9 cellular contexts compared by ENCODE assay signal in the genomic region with DNA sequence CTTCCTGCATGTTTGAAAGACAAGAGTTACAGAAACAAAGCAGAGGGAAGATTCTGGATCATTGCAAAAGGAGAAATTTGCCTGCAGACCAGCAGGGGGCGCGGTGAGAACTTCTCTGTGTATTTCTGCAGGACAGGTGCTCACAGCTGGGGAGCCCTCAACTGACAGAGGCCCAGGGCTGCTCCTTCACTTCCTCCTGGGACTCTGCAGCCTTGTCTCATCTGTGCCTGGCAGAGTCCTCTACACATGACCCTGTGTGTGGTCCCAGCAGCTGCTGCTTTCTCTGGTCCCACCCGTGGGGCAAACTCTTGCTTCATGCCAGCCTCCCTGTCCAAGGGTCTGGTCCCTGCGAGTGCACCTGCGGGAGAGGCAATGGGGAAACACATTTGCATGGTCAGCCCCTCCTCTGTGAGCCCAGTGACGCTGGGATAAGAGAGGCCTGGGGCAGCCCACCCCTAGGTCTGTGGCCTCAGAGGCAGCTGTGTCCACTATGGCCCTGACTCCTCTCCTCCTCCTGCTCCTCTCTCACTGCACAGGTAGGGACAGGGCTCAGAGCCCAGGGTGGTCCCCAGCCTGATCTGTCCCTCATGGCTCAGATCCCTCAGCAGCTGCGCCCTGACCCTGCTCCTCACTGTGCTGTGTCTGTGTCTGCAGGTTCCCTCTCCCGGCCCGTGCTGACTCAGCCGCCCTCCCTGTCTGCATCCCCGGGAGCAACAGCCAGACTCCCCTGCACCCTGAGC. TPM values are rescaled to one million over a fixed set of nuclear protein-coding genes. Genes with fewer than 3 reads are reported as not detected.
DNase-seq lines count a peak whose midpoint lies in the region; ATAC-seq and TF ChIP-seq lines count a peak whose summit lies in the region.
"Had no signal": no experiment of that assay in that cellular context is flagged by ENCODE, and none has a peak within 500 bp of the region (broad histone marks: within the 10 kb centered on the region; RNA-seq: fewer than 3 reads in every experiment).

No MANE protein-coding gene starts in this region.

- peaks cover 3 to 22% (median 18%) of the 10 kb centered on the region in 3 donors for H3K27me3 ChIP-seq in gastrocnemius medialis

- in situ Hi-C loops in gastrocnemius medialis (cut with MboI; ENCODE audit: low sequenced_read_pairs in 4 of 4) = no loop called here

- H3K4me1 ChIP-seq in HEK293 (ENCODE audit: control insufficient read depth, insufficient read depth, low read length) (no peaks in the 10 kb centered on the region), gastrocnemius medialis (no peaks in the 10 kb centered on the region)

- intact Hi-C loops in gastrocnemius medialis (cut with DNase I; ENCODE audit: low total_unique reads) = loop anchor here (10.0 kb wide), 1 partner anchor 753 kb away; no protein-coding TSS in a partner anchor

- CTCF ChIA-PET in HEK293 (lab: Yijun Ruan, JAX) = interaction anchor here (0.5 to 3.7 kb wide), 49 partner anchors 10 to 765 kb away, joined by 3 to 53 read pairs (median 4); no protein-coding TSS in a partner anchor

- peak; percentile 21 for DNase-seq in NCI-H2029 (lab: John Stamatoyannopoulos, UW)
- DNase-seq in NCI-H2029 treated with DMSO at 0.1 percent for 48 hours (lab: John Stamatoyannopoulos, UW) = no peak
- DNase-seq in NCI-H69 (lab: John Stamatoyannopoulos, UW) = peak; percentile 52
- DNase-seq in activated naive CD4-positive, alpha-beta T cell (lab: John Stamatoyannopoulos, UW) = peak in 3 of 4 experiments; percentile 9 to 42 (median 38)
- DNase-seq in inferior parietal cortex (ENCODE audit: extremely low spot score) = peak; percentile 46
- DNase-seq in gastrocnemius medialis = no peak
- DNase-seq in AG08396 (ENCODE audit: low spot score) = no peak

- no peak for ATAC-seq in gastrocnemius medialis

- no peak overlapping the region for H3K27ac ChIP-seq in HEK293 (ENCODE audit: extremely low read depth, low read depth, low read length)
- H3K27ac ChIP-seq in gastrocnemius medialis = no peak overlapping the region

- POLR2A ChIA-PET in HEK293 (lab: Yijun Ruan, JAX) = no interaction called here

- H3K4me3 ChIP-seq in HEK293 (ENCODE audit: low read depth, low read length) = no peak overlapping the region
- H3K4me3 ChIP-seq in gastrocnemius medialis = no peak overlapping the region

- H3K9me3 ChIP-seq in HEK293 (ENCODE audit: control insufficient read depth, insufficient read depth, low read depth, low read length) (no peaks in the 10 kb centered on the region), gastrocnemius medialis (no peaks in the 10 kb centered on the region)

- TF ChIP-seq CTCF in HEK293 (tag by site-specific recombination; IDR thresholded peaks at IDR 0.05) (peak; percentile 43; the same call in 1 of the 2 replicates), gastrocnemius medialis (IDR thresholded peaks at IDR 0.05 in 4 of 5, conservative IDR thresholded peaks at IDR 0.05 in 1 of 5) (peak in 2 of 5 experiments; percentile 32 to 46)

- TF ChIP-seq POLR2A in gastrocnemius medialis (IDR thresholded peaks at IDR 0.05) = no peak

- H3K36me3 ChIP-seq in HEK293 (ENCODE audit: control insufficient read depth in 2 of 2, insufficient read depth in 1 of 2, low read length in 2 of 2) (no peaks in the 10 kb centered on the region), gastrocnemius medialis (no peaks in the 10 kb centered on the region)

TF ChIP-seq in HEK293, 187 proteins besides CTCF, POLR2A, EP300 and RAD21:
- no peak for TF ChIP-seq ZNF560 (tag by site-specific recombination; IDR thresholded peaks at IDR 0.05; ENCODE audit: borderline replicate concordance)
- no peak for TF ChIP-seq PRDM10 (tag by site-specific recombination; IDR thresholded peaks at IDR 0.05)
- 0 out of 2 replicates have a peak, but pooled peaks have one; percentile 37 for TF ChIP-seq ZNF2 (tag by site-specific recombination; IDR thresholded peaks at IDR 0.05)
- 0 out of 2 replicates have a peak, but pooled peaks have one; percentile 26 for TF ChIP-seq GLIS1 (tag by site-specific recombination; IDR thresholded peaks at IDR 0.05)
- no peak for TF ChIP-seq OSR2 (tag by site-specific recombination; IDR thresholded peaks at IDR 0.05)
- peak; percentile 63 for TF ChIP-seq ZIC2 (tag by site-specific recombination; IDR thresholded peaks at IDR 0.05)

RNA-seq across cellular contexts. Expression of gene VPREB1, which starts 43.2 kb away (rescaled TPM):
- total RNA-seq in gastrocnemius medialis = not detected
- total RNA-seq: CD4-positive, CD25-positive, alpha-beta regulatory T cell had no signal

Comparison
In these comparisons a context has a peak if more than half of its experiments do, and no peak if none do; other contexts are left out.
1. DNase-seq: peak in NCI-H2029 (single experiment), NCI-H69 (single experiment), activated naive CD4-positive, alpha-beta T cell (3 of 4) and inferior parietal cortex (single experiment); none in NCI-H2029 treated with DMSO at 0.1 percent for 48 hours (single experiment), gastrocnemius medialis (0 of 2) and AG08396 (single experiment).